Comparison of ENCODE assay signal across 7 cellular contexts in genomic region chr3:155528579-155528978, GRCh38.
"Had no signal": no experiment of that assay in that cellular context is flagged by ENCODE, and none has a peak within 500 bp of the region (broad histone marks: within the 10 kb centered on the region; RNA-seq: fewer than 3 reads in every experiment).

No MANE protein-coding gene starts in this region.

- H3K27ac ChIP-seq: HL-60 had no signal

- H3K4me3 ChIP-seq: K562 had no signal

- DNase-seq: IMR-90, KBM-7, KG1 had no signal

- H3K4me3 Mint-ChIP-seq: IgD-negative memory B cell had no signal

- H3K4me1 Mint-ChIP-seq: IgD-negative memory B cell had no signal

- ATAC-seq: HepG2, K562 had no signal
